9 cellular contexts compared by ENCODE assay signal in genomic region chr22:44703269-44703870, GRCh38. TPM values are rescaled to one million over a fixed set of nuclear protein-coding genes. Genes with fewer than 3 reads are reported as not detected.
A peak's percentile ranks its signal among the peaks of the same experiment; 100 is the strongest.
DNase-seq lines count a peak whose midpoint lies in the region; ATAC-seq and TF ChIP-seq lines count a peak whose summit lies in the region.
"Had no signal": no experiment of that assay in that cellular context is flagged by ENCODE, and none has a peak within 500 bp of the region (broad histone marks: within the 10 kb centered on the region; RNA-seq: fewer than 3 reads in every experiment).

No MANE protein-coding gene starts in this region.

- peaks cover 9% of the 10 kb centered on the region; the same call in 1 of the 2 replicates for H3F3A ChIP-seq in GM23338 (replicated peaks; ENCODE audit: low read depth)

- H3K9me3 ChIP-seq in WERI-Rb-1 (ENCODE audit: severe bottlenecking): no peaks in the 10 kb centered on the region
- H3K9me3 ChIP-seq in right cardiac atrium (ENCODE audit: control insufficient read depth, low read length): no peaks in the 10 kb centered on the region
- no peaks in the 10 kb centered on the region for H3K9me3 ChIP-seq in gastrocnemius medialis

- intact Hi-C loops in right cardiac atrium (cut with DNase I): no loop called here
- intact Hi-C loops in gastrocnemius medialis (cut with DNase I; ENCODE audit: low total_unique reads): no loop called here

- no peak for TF ChIP-seq POLR2A in gastrocnemius medialis (IDR thresholded peaks at IDR 0.05)

- TF ChIP-seq CTCF in GM23338 (conservative IDR thresholded peaks at IDR 0.05; ENCODE audit: low read depth in 2 of 2): no peak
- no peak for TF ChIP-seq CTCF in WERI-Rb-1 (IDR thresholded peaks at IDR 0.05; ENCODE audit: low read depth, low read length)
- no peak for TF ChIP-seq CTCF in gastrocnemius medialis (IDR thresholded peaks at IDR 0.05 in 4 of 5, conservative IDR thresholded peaks at IDR 0.05 in 1 of 5)

- H3K4me3 ChIP-seq in GM23338 (peak overlapping the region; percentile 75), WERI-Rb-1 (ENCODE audit: low read depth, low read length) (peak overlapping the region; percentile 56), right cardiac atrium (ENCODE audit: low read length) (peak overlapping the region; percentile 78), gastrocnemius medialis (peak overlapping the region; percentile 36 to 56 (median 48))

- 56% methylated on average over 22 of the region's 22 CpGs for WGBS in right cardiac atrium

- peaks cover 24% of the 10 kb centered on the region for H3K4me1 Mint-ChIP-seq in GM23338

- no peak overlapping the region for H2AFZ ChIP-seq in GM23338

- H3K27me3 ChIP-seq in GM23338 (ENCODE audit: insufficient read depth) (peaks cover 28% of the 10 kb centered on the region), WERI-Rb-1 (ENCODE audit: insufficient read depth, low read depth, severe bottlenecking) (peaks cover 3% of the 10 kb centered on the region), right cardiac atrium (ENCODE audit: control insufficient read depth, insufficient read depth) (no peaks in the 10 kb centered on the region), gastrocnemius medialis (peaks cover 21 to 25% (median 21%) of the 10 kb centered on the region in 3 donors)

- no peak overlapping the region for H3K27ac Mint-ChIP-seq in GM23338

- H3K36me3 ChIP-seq in GM23338 (ENCODE audit: insufficient read depth) (no peaks in the 10 kb centered on the region), WERI-Rb-1 (no peaks in the 10 kb centered on the region), gastrocnemius medialis (no peaks in the 10 kb centered on the region)

- peak overlapping the region; percentile 94 for H3K4me2 ChIP-seq in GM23338

- H3K36me3 Mint-ChIP-seq in GM23338 (ENCODE audit: low read depth): peaks cover 4% of the 10 kb centered on the region; the same call in 1 of the 3 replicates

- DNase-seq in GM23338 (ENCODE audit: low spot score) (no peak), WERI-Rb-1 (no peak), right cardiac atrium (peak in 1 of 3 donors; percentile 22), gastrocnemius medialis (no peak), cerebellar cortex (ENCODE audit: low spot score) (no peak), kidney tubule cell (ENCODE audit: low spot score) (no peak), DMS53 (lab: John Stamatoyannopoulos, UW) (no peak)
- DNase-seq: dorsolateral prefrontal cortex had no signal

- in situ Hi-C loops in gastrocnemius medialis (cut with MboI; ENCODE audit: low sequenced_read_pairs in 4 of 4): no loop called here

- peaks cover 14% of the 10 kb centered on the region; the same call in 1 of the 2 replicates for H4K20me1 ChIP-seq in GM23338 (replicated peaks; ENCODE audit: insufficient read depth)

- peak overlapping the region; percentile 70 for H3K4me3 Mint-ChIP-seq in GM23338

- no peaks in the 10 kb centered on the region for H3K9me3 Mint-ChIP-seq in GM23338

- peaks cover 9% of the 10 kb centered on the region for H3K79me2 ChIP-seq in GM23338 (replicated peaks; ENCODE audit: insufficient read depth)

- H3K27ac ChIP-seq in GM23338 (ENCODE audit: low read depth): no peak overlapping the region
- H3K27ac ChIP-seq in WERI-Rb-1: no peak overlapping the region
- H3K27ac ChIP-seq in right cardiac atrium (ENCODE audit: low read length): no peak overlapping the region
- H3K27ac ChIP-seq in gastrocnemius medialis: no peak overlapping the region
- H3K27ac ChIP-seq: dorsolateral prefrontal cortex had no signal

- no peak for ATAC-seq in GM23338
- no peak for ATAC-seq in right cardiac atrium
- ATAC-seq in gastrocnemius medialis: no peak
- ATAC-seq in HG03108 (IDR thresholded peaks at IDR 0.05; ENCODE audit: unreplicated experiment): no peak

- H3K27me3 Mint-ChIP-seq in GM23338 (ENCODE audit: insufficient read depth, low read depth, poor library complexity): peaks cover 22% of the 10 kb centered on the region

- H3K4me1 ChIP-seq in GM23338 (ENCODE audit: insufficient read depth) (peaks cover 21% of the 10 kb centered on the region), right cardiac atrium (ENCODE audit: control insufficient read depth, insufficient read depth, low read length) (no peaks in the 10 kb centered on the region), gastrocnemius medialis (peaks cover 0 to 5% of the 10 kb centered on the region in 2 donors)

- H3K9me2 ChIP-seq in GM23338 (ENCODE audit: insufficient read depth): no peaks in the 10 kb centered on the region

TF ChIP-seq in GM23338, 12 proteins besides CTCF, POLR2A, EP300 and RAD21:
- no peak for TF ChIP-seq ZNF462 (CRISPR knock-in tag; IDR thresholded peaks at IDR 0.05)
- TF ChIP-seq NANOG (IDR thresholded peaks at IDR 0.05; ENCODE audit: borderline replicate concordance): no peak
- TF ChIP-seq STAT1 (IDR thresholded peaks at IDR 0.05; ENCODE audit: unreplicated experiment): no peak
- no peak for TF ChIP-seq ZNF114 (CRISPR knock-in tag; IDR thresholded peaks at IDR 0.05)

RNA-seq across cellular contexts. Expression of gene PRR5, which starts 1.4 kb away (rescaled TPM):
- total RNA-seq in GM23338 (2014; rRNA removed; shearing (Covaris generic)): 31.4 and 37.7 TPM in 2 replicates
- polyA plus RNA-seq in GM23338 (2016; fragmentation: Nextera tagmentation; extraction: Ambion mirVana) (15.3 and 17.4 TPM in 2 replicates), right cardiac atrium (6.1 TPM)
- total RNA-seq in right cardiac atrium (10 to 100 TPM in 1 of 4 donors, 1 to 10 TPM in 3; 6.9 to 10.9 (median 9.5) TPM), gastrocnemius medialis (10 to 100 TPM in 1 of 4 donors, 1 to 10 TPM in 2, under 1 TPM in 1; 0.34 to 15.2 (median 1.3) TPM)

RNA-seq across cellular contexts. Expression of gene ARHGAP8, which starts 49.0 kb away (rescaled TPM):
- total RNA-seq in GM23338 (2014; rRNA removed; shearing (Covaris generic)): 45.4 and 62.8 TPM in 2 replicates
- polyA plus RNA-seq in GM23338 (2016; fragmentation: Nextera tagmentation; extraction: Ambion mirVana) (60.8 and 64.9 TPM in 2 replicates), right cardiac atrium (0.02 TPM)
- total RNA-seq in right cardiac atrium (1 to 10 TPM in 1 of 4 donors, under 1 TPM in 3; 0.26 to 1.9 (median 0.74) TPM), gastrocnemius medialis (not detected)

Comparison
In these comparisons a context has a peak if more than half of its experiments do, and no peak if none do; other contexts are left out.
1. RNA of gene ARHGAP8, which starts 49.0 kb away (total RNA-seq): 45.4 to 62.8 TPM in GM23338; 0.26 to 1.9 TPM in right cardiac atrium and not detected in gastrocnemius medialis; every median in the first group is over 10 times any median in the second.
2. Peak in every context shown above with its lines, with median percentiles within 50 percentile points of each other: H3K4me3 ChIP-seq.